In the genomic region with DNA sequence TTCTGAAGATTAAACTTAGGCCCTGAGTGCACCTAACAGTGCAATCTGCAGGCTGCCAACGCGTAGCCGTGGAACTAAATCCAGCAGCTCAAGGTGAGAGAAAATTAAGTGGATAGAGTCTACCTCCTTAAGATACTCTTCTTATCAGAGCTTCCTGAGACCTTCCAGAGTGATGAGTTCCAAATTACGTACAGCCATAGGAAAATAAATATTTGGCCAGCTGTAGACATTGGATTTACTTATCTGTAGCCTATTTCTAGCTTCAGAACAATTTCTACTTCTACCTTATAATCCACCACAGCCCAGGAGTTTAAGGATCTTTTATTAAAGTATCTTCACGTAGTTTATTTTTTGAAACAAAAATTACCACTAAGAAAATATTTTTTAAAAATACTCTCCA, we compare ENCODE assay signal across 29 cellular contexts. TPM values are rescaled to one million over a fixed set of nuclear protein-coding genes. Genes with fewer than 3 reads are reported as not detected.
DNase-seq lines count a peak whose midpoint lies in the region; ATAC-seq, FAIRE-seq and TF ChIP-seq lines count a peak whose summit lies in the region.
"Had no signal": no experiment of that assay in that cellular context is flagged by ENCODE, and none has a peak within 500 bp of the region (broad histone marks: within the 10 kb centered on the region; RNA-seq: fewer than 3 reads in every experiment).

No MANE protein-coding gene starts in this region.

- no peaks in the 10 kb centered on the region for H3K27me3 Mint-ChIP-seq in nephron (ENCODE audit: low read depth)
- H3K27me3 Mint-ChIP-seq: CD4-positive, alpha-beta T cell had no signal

- H3K4me3 Mint-ChIP-seq in nephron: no peak overlapping the region
- H3K4me3 Mint-ChIP-seq: CD4-positive, alpha-beta T cell; H9; HFFc6 had no signal

- no peaks in the 10 kb centered on the region for H3K9me3 Mint-ChIP-seq in nephron
- H3K9me3 Mint-ChIP-seq: CD4-positive, alpha-beta T cell; H9; HFFc6 had no signal

- H3K9me3 ChIP-seq in kidney (ENCODE audit: control insufficient read depth in 1 of 2, low read length in 2 of 2): no peaks in the 10 kb centered on the region
- H3K9me3 ChIP-seq: BLaER1, SJCRH30 had no signal

- no peak for FAIRE-seq in kidney (lab: Jason Lieb, UNC)
- FAIRE-seq: GM12891 had no signal

- intact Hi-C loops in Right ventricle myocardium inferior (cut with DNase I): loop anchor here (5.0 kb wide), 2 partner anchors 74 to 136 kb away; no protein-coding TSS in a partner anchor
- intact Hi-C loops in cardiac septum (cut with DNase I): no loop called here
- intact Hi-C loops in kidney (cut with DNase I): no loop called here

- H3K9ac ChIP-seq in kidney (ENCODE audit: low read length in 2 of 2): peak overlapping the region in 1 of 2 donors; percentile 17
- H3K9ac ChIP-seq: BLaER1, GM23248 had no signal

- peaks cover 11 to 21% of the 10 kb centered on the region in 2 donors for H3K4me1 ChIP-seq in kidney (ENCODE audit: control insufficient read depth in 1 of 2, insufficient read depth in 1 of 2, low read depth in 1 of 2, low read length in 2 of 2)

- peaks cover 42% of the 10 kb centered on the region for H3K4me1 Mint-ChIP-seq in nephron

- DNase-seq in Right ventricle myocardium inferior (ENCODE audit: missing footprints) (no peak), cardiac septum (ENCODE audit: low spot score) (no peak), kidney (no peak), NCI-H128 (lab: John Stamatoyannopoulos, UW; ENCODE audit: unreplicated experiment) (no peak), islet precursor cell (no peak), GM19238 (ENCODE audit: insufficient read length, low spot score) (no peak), D341Med (ENCODE audit: low spot score) (no peak)
- DNase-seq: ACHN; CD4-positive, alpha-beta T cell; COR-L47; DMS 273 treated with DMSO at 0.1 percent for 48 hours; DMS79 treated with DMSO at 0.1 percent for 48 hours; GM23248; H9; HFFc6; KBM-7; MM.1S; NCI-H1092; NCI-H146; NCI-H2029; NCI-H345; NCI-H524; NCI-H82; SJCRH30 had no signal

- peak overlapping the region in 2 of 3 experiments; percentile 46 to 87 for H3K27ac Mint-ChIP-seq in nephron
- H3K27ac Mint-ChIP-seq: CD4-positive, alpha-beta T cell; H9; HFFc6 had no signal

- H3K36me3 ChIP-seq in kidney (ENCODE audit: control insufficient read depth in 1 of 2, insufficient read depth in 2 of 2, low read length in 2 of 2): no peaks in the 10 kb centered on the region
- H3K36me3 ChIP-seq: BLaER1, SJCRH30 had no signal

- TF ChIP-seq CTCF in kidney (IDR thresholded peaks at IDR 0.05; ENCODE audit: borderline replicate concordance, extremely low read depth, insufficient read depth) (no peak), nephron (IDR thresholded peaks at IDR 0.05; ENCODE audit: unreplicated experiment in 3 of 3) (no peak)

- H3K27ac ChIP-seq in kidney (ENCODE audit: low read depth in 2 of 2, low read length in 2 of 2): peak overlapping the region; percentile 61 to 63
- H3K27ac ChIP-seq: 22Rv1, BLaER1, GM23248, SJCRH30 had no signal

- peak; percentile 24 for ATAC-seq in Right ventricle myocardium inferior
- ATAC-seq: Panc1 had no signal

- no peaks in the 10 kb centered on the region for H3K36me3 Mint-ChIP-seq in nephron (ENCODE audit: low read depth)

- H3K4me3 ChIP-seq in kidney (ENCODE audit: low read length in 2 of 2): peak overlapping the region in 1 of 2 donors; percentile 19
- H3K4me3 ChIP-seq: BLaER1, GM23248, SJCRH30 had no signal

RNA-seq across cellular contexts. Expression of a gene that starts 20.3 kb away (rescaled TPM):
- 439 TPM for total RNA-seq in Right ventricle myocardium inferior
- total RNA-seq in cardiac septum: 554 TPM
- total RNA-seq in kidney: 313 TPM
- polyA plus RNA-seq in kidney (ENCODE audit: insufficient read depth, low read depth, low replicate concordance): 93.2 TPM
